In genomic region chr6:11196511-11197174, GRCh38 we compare ENCODE assay signal across 10 cellular contexts. TPM values are rescaled to one million over a fixed set of nuclear protein-coding genes. Genes with fewer than 3 reads are reported as not detected.
DNase-seq lines count a peak whose midpoint lies in the region; ATAC-seq and TF ChIP-seq lines count a peak whose summit lies in the region.
"Had no signal": no experiment of that assay in that cellular context is flagged by ENCODE, and none has a peak within 500 bp of the region (broad histone marks: within the 10 kb centered on the region; RNA-seq: fewer than 3 reads in every experiment).

No MANE protein-coding gene starts in this region.

- peak overlapping the region; percentile 99 for H3K56ac ChIP-seq in IMR-90 (ENCODE audit: extremely low read depth, insufficient read depth, low read length)

- H3K18ac ChIP-seq in IMR-90 (ENCODE audit: low read depth, low read length), result peak overlapping the region; percentile 95

- dilution Hi-C loops in IMR-90 (cut with HindIII; ENCODE audit: low sequenced_read_pairs, unreplicated experiment), result no loop called here

- peak overlapping the region; percentile 94 for H3K14ac ChIP-seq in IMR-90 (replicated peaks; ENCODE audit: low read depth, low read length)

- intact Hi-C loops in IMR-90 (cut with micrococcal nuclease), result loop anchor here (2.0 kb wide), 1 partner anchor 74 kb away; no protein-coding TSS in a partner anchor

- peak overlapping the region; percentile 100 for H2BK120ac ChIP-seq in IMR-90 (ENCODE audit: low read depth, low read length)

- H4K20me1 ChIP-seq in BLaER1 treated with 17β-estradiol and CSF1 and Interleukin-3, amounts not matched to agents 10 nM and 100 nM, result peaks cover 0 to 41% (median 0%) of the 10 kb centered on the region in 11 experiments; a peak in 2 of 22 replicates
- peaks cover 4% of the 10 kb centered on the region; the same call in 1 of the 2 replicates for H4K20me1 ChIP-seq in IMR-90 (ENCODE audit: insufficient read depth, low read length)

- peaks cover 28% of the 10 kb centered on the region for H3K9me1 ChIP-seq in IMR-90 (ENCODE audit: insufficient read depth, low read length)

- H2BK5ac ChIP-seq in IMR-90 (ENCODE audit: low read depth, low read length, poor library complexity, severe bottlenecking), result peak overlapping the region; percentile 98

- peaks cover 31 to 56% (median 52%) of the 10 kb centered on the region in 10 experiments for H3K4me1 ChIP-seq in BLaER1 treated with 17β-estradiol and CSF1 and Interleukin-3, amounts not matched to agents 10 nM and 100 nM
- peaks cover 39% of the 10 kb centered on the region for H3K4me1 ChIP-seq in IMR-90 (ENCODE audit: control insufficient read depth, insufficient read depth, low read length)

- peak overlapping the region; percentile 99 for H2AK5ac ChIP-seq in IMR-90 (ENCODE audit: low read depth, low read length)

- no TSS peak for BruUV-seq in IMR-90 (replicated peaks; lab: Mats Ljungman, UMichigan)

- ATAC-seq in IMR-90 (ENCODE audit: low read depth), result peak; percentile 43
- ATAC-seq in HG02763 (IDR thresholded peaks at IDR 0.05; ENCODE audit: unreplicated experiment), result no peak
- ATAC-seq: activated CD4-positive, CD25-positive, alpha-beta regulatory T cell treated with anti-CD3 and anti-CD28 coated beads, Interleukin-2, amount 50 U/mL, for 24 hours had no signal

- CTCF ChIA-PET in IMR-90 (lab: Yijun Ruan, JAX), result interaction anchor here (0.6 kb wide), 1 partner anchor 299 kb away, joined by 4 read pairs; no protein-coding TSS in a partner anchor

- in situ Hi-C loops in IMR-90 (cut with MboI; ENCODE audit: low sequenced_read_pairs), result no loop called here

- H2AFZ ChIP-seq in IMR-90 (replicated peaks; ENCODE audit: low read length, poor library complexity), result peak overlapping the region; percentile 75

- H2AK9ac ChIP-seq in IMR-90 (replicated peaks; ENCODE audit: low read depth, low read length, poor library complexity), result peak overlapping the region; percentile 97

- 68% methylated on average over 3 of the region's 15 CpGs; no CpG with 5 or more reads in 1 of the 2 experiments for WGBS in IMR-90 (ENCODE audit: extremely low coverage in 2 of 2, insufficient read length in 1 of 2), 2 experiments

- no peak for TF ChIP-seq RAD21 in IMR-90 (IDR thresholded peaks at IDR 0.05; ENCODE audit: low read length)

- H3K4ac ChIP-seq in IMR-90 (ENCODE audit: low read depth, low read length), result peak overlapping the region; percentile 100

- peak overlapping the region; percentile 92 to 95 for H4K8ac ChIP-seq in IMR-90 (ENCODE audit: low read depth in 2 of 2, low read length in 2 of 2)

- TF ChIP-seq CTCF in IMR-90 (conservative IDR thresholded peaks at IDR 0.05; ENCODE audit: low read depth, low read length), result no peak

- peak overlapping the region in 1 of 11 experiments; percentile 7; a peak in 1 of 22 replicates for H3K9ac ChIP-seq in BLaER1 treated with 17β-estradiol and CSF1 and Interleukin-3, amounts not matched to agents 10 nM and 100 nM
- peak overlapping the region; percentile 61 for H3K9ac ChIP-seq in IMR-90 (ENCODE audit: low read depth, low read length)

- H2BK15ac ChIP-seq in IMR-90 (ENCODE audit: low read depth, low read length), result peak overlapping the region; percentile 97

- no peaks in the 10 kb centered on the region for H3K27me3 ChIP-seq in BLaER1 treated with 17β-estradiol and CSF1 and Interleukin-3, amounts not matched to agents 10 nM and 100 nM
- no peaks in the 10 kb centered on the region for H3K27me3 ChIP-seq in IMR-90 (ENCODE audit: control insufficient read depth, insufficient read depth, low read length)

- peak overlapping the region; percentile 100 for H2BK20ac ChIP-seq in IMR-90 (ENCODE audit: low read depth, low read length)

- peak overlapping the region; percentile 91 for H4K5ac ChIP-seq in IMR-90 (ENCODE audit: low read depth, low read length)

- peak overlapping the region; percentile 99 for H4K91ac ChIP-seq in IMR-90 (ENCODE audit: insufficient read depth, low read depth, low read length)

- peak overlapping the region; percentile 21 to 81 (median 65); a peak in 21 of 22 replicates for H3K4me2 ChIP-seq in BLaER1 treated with 17β-estradiol and CSF1 and Interleukin-3, amounts not matched to agents 10 nM and 100 nM
- H3K4me2 ChIP-seq in IMR-90 (ENCODE audit: low read depth, low read length), result peak overlapping the region; percentile 68

- POLR2A ChIA-PET in IMR-90 (lab: Charles Lee; ENCODE audit: unreplicated experiment), result interaction anchor here (0.6 kb wide), 1 partner anchor 60 kb away, joined by 3 read pairs; no protein-coding TSS in a partner anchor

- peak overlapping the region; percentile 100 for H3K23ac ChIP-seq in IMR-90 (ENCODE audit: low read depth, low read length)

- TF ChIP-seq POLR2A in IMR-90 (IDR thresholded peaks at IDR 0.05; ENCODE audit: low read depth, low read length), result no peak

- H3K79me1 ChIP-seq in IMR-90 (ENCODE audit: low read depth in 1 of 2, low read length in 2 of 2), result peaks cover 29 to 65% of the 10 kb centered on the region in 2 experiments

- H3K36me3 ChIP-seq in BLaER1 treated with 17β-estradiol and CSF1 and Interleukin-3, amounts not matched to agents 10 nM and 100 nM, result peaks cover 0 to 87% (median 7%) of the 10 kb centered on the region in 11 experiments; a peak in 11 of 22 replicates
- peaks cover 9% of the 10 kb centered on the region; the same call in 1 of the 2 replicates for H3K36me3 ChIP-seq in IMR-90 (ENCODE audit: control insufficient read depth, insufficient read depth, low read length)

- peak; percentile 85 for DNase-seq in IMR-90
- DNase-seq in epidermal melanocyte (ENCODE audit: insufficient read length, low spot score), result peak; percentile 60
- DNase-seq in non-pigmented ciliary epithelial cell (ENCODE audit: low read depth), result peak; percentile 79
- no peak for DNase-seq in germinal center (ENCODE audit: low spot score)
- DNase-seq in HT-29 (ENCODE audit: low spot score), result no peak
- DNase-seq in mucosa of gallbladder (ENCODE audit: low spot score), result no peak
- DNase-seq: NCI-H510A had no signal

- no peak overlapping the region for H3K4me3 ChIP-seq in BLaER1 treated with 17β-estradiol and CSF1 and Interleukin-3, amounts not matched to agents 10 nM and 100 nM
- no peak overlapping the region for H3K4me3 ChIP-seq in IMR-90 (ENCODE audit: insufficient read depth, low read depth, low read length)

- peak overlapping the region in 3 of 11 experiments; percentile 15 to 26 (median 18); a peak in 4 of 22 replicates for H3K27ac ChIP-seq in BLaER1 treated with 17β-estradiol and CSF1 and Interleukin-3, amounts not matched to agents 10 nM and 100 nM
- H3K27ac ChIP-seq in IMR-90 (ENCODE audit: insufficient read depth, low read length), result peak overlapping the region; percentile 95

- H3K9me3 ChIP-seq in BLaER1 treated with 17β-estradiol and CSF1 and Interleukin-3, amounts not matched to agents 10 nM and 100 nM (replicated peaks in 1 of 11), result peaks cover 0 to 24% (median 15%) of the 10 kb centered on the region in 11 experiments; a peak in 12 of 22 replicates
- H3K9me3 ChIP-seq in IMR-90 (ENCODE audit: control insufficient read depth, insufficient read depth, low read length), result no peaks in the 10 kb centered on the region

TF ChIP-seq in IMR-90, 13 proteins besides CTCF, POLR2A, EP300 and RAD21:
- TF ChIP-seq BHLHE40 (IDR thresholded peaks at IDR 0.05; ENCODE audit: low read depth, low read length) (peak; percentile 22; the same call in 1 of the 2 replicates), FOS (IDR thresholded peaks at IDR 0.05; ENCODE audit: low read depth, low read length) (peak; percentile 40; the same call in 1 of the 2 replicates), RFX5 (IDR thresholded peaks at IDR 0.05; ENCODE audit: low read depth, low read length) (no peak), CEBPB (IDR thresholded peaks at IDR 0.05; ENCODE audit: low read depth, low read length) (no peak), USF2 (IDR thresholded peaks at IDR 0.05; ENCODE audit: low read depth, low read length) (no peak), MXI1 (IDR thresholded peaks at IDR 0.05; ENCODE audit: borderline replicate concordance, low read depth, low read length) (no peak), CHD1 (IDR thresholded peaks at IDR 0.05; ENCODE audit: low read depth, low read length) (no peak), MAZ (IDR thresholded peaks at IDR 0.05; ENCODE audit: borderline replicate concordance, low read depth, low read length) (no peak; the same call in 1 of the 2 replicates), SMC3 (IDR thresholded peaks at IDR 0.05; ENCODE audit: low read depth, low read length) (no peak), RCOR1 (IDR thresholded peaks at IDR 0.05; ENCODE audit: insufficient replicate concordance, low read length) (peak; percentile 25), MAFK (IDR thresholded peaks at IDR 0.05; ENCODE audit: low read depth, low read length) (peak; percentile 90), ELK1 (IDR thresholded peaks at IDR 0.05; ENCODE audit: borderline replicate concordance, low read depth, low read length) (no peak), NFE2L2 (IDR thresholded peaks at IDR 0.05; ENCODE audit: low read depth, low read length) (no peak)
TF ChIP-seq in IMR-90: peak in this region for 4.

RNA-seq across cellular contexts. Expression of gene NEDD9, which starts 35.8 kb away (rescaled TPM):
- 16.5 and 16.7 TPM in 2 replicates for total RNA-seq in IMR-90 (2012; rRNA removed)
- 7.6 and 8.2 TPM in 2 replicates for polyA plus RNA-seq in IMR-90 (2012; rRNA removed)
- 5.4 and 7.2 TPM in 2 replicates for polyA plus RNA-seq in IMR-90 (2012; cell fraction: cytosol; rRNA removed)
- polyA plus RNA-seq in IMR-90 (2012; cell fraction: nucleus; rRNA removed; ENCODE audit: low replicate concordance), result 9.9 and 17.1 TPM in 2 replicates
- 35.4 and 36.4 TPM in 2 replicates for total RNA-seq in HT-29 (2014; rRNA removed; shearing (Covaris generic))
- total RNA-seq in mucosa of gallbladder, result 18.1 TPM

Comparison
In these comparisons a context has a peak if more than half of its experiments do, and no peak if none do; other contexts are left out.
1. DNase-seq: peak in IMR-90 (single experiment), epidermal melanocyte (single experiment) and non-pigmented ciliary epithelial cell (single experiment); none in germinal center (single experiment), HT-29 (single experiment) and mucosa of gallbladder (single experiment).